Comparison of ENCODE assay signal across 2 cellular contexts in the genomic region with DNA sequence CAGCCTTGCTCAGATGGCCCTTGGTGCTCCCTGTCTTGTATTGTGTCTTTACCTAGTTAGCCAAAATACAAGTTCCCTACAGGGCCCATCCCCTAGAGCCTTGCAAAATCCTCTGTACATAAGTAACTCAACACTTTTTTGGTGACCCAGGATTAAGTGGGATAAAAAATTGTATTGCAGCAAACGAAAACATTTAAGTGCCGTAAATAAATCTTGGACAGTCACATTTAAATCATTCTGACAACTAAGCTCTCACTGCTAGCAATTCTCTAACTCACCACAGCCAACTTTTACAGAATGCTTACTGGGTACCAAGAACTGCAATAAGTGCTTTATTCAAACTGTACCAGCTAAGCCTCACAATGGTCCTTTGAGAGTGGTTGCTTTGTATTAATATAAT.
TF ChIP-seq lines count a peak whose summit lies in the region.

No MANE protein-coding gene starts in this region.

TF ChIP-seq in SK-N-SH treated with all-trans-retinoic acid at 6 μM for 48 hours, 23 proteins besides CTCF, POLR2A, EP300 and RAD21 (continued from another document):
- TF ChIP-seq, protein P1, sequence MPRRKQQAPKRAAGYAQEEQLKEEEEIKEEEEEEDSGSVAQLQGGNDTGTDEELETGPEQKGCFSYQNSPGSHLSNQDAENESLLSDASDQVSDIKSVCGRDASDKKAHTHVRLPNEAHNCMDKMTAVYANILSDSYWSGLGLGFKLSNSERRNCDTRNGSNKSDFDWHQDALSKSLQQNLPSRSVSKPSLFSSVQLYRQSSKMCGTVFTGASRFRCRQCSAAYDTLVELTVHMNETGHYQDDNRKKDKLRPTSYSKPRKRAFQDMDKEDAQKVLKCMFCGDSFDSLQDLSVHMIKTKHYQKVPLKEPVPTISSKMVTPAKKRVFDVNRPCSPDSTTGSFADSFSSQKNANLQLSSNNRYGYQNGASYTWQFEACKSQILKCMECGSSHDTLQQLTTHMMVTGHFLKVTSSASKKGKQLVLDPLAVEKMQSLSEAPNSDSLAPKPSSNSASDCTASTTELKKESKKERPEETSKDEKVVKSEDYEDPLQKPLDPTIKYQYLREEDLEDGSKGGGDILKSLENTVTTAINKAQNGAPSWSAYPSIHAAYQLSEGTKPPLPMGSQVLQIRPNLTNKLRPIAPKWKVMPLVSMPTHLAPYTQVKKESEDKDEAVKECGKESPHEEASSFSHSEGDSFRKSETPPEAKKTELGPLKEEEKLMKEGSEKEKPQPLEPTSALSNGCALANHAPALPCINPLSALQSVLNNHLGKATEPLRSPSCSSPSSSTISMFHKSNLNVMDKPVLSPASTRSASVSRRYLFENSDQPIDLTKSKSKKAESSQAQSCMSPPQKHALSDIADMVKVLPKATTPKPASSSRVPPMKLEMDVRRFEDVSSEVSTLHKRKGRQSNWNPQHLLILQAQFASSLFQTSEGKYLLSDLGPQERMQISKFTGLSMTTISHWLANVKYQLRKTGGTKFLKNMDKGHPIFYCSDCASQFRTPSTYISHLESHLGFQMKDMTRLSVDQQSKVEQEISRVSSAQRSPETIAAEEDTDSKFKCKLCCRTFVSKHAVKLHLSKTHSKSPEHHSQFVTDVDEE (CRISPR knock-in tag; IDR thresholded peaks at IDR 0.05): no peak
- TF ChIP-seq PPARA (CRISPR knock-in tag; IDR thresholded peaks at IDR 0.05; ENCODE audit: borderline replicate concordance): no peak
- no peak for TF ChIP-seq TCF4 (CRISPR knock-in tag; IDR thresholded peaks at IDR 0.05; ENCODE audit: borderline replicate concordance)
- TF ChIP-seq SNAI2 (CRISPR knock-in tag; IDR thresholded peaks at IDR 0.05): no peak
- TF ChIP-seq OSR1 (CRISPR knock-in tag; IDR thresholded peaks at IDR 0.05): no peak
- TF ChIP-seq ZFP3 (CRISPR knock-in tag; IDR thresholded peaks at IDR 0.05): no peak
- no peak for TF ChIP-seq ARNTL (CRISPR knock-in tag; IDR thresholded peaks at IDR 0.05; ENCODE audit: borderline replicate concordance, low read depth)
- TF ChIP-seq, protein P2, sequence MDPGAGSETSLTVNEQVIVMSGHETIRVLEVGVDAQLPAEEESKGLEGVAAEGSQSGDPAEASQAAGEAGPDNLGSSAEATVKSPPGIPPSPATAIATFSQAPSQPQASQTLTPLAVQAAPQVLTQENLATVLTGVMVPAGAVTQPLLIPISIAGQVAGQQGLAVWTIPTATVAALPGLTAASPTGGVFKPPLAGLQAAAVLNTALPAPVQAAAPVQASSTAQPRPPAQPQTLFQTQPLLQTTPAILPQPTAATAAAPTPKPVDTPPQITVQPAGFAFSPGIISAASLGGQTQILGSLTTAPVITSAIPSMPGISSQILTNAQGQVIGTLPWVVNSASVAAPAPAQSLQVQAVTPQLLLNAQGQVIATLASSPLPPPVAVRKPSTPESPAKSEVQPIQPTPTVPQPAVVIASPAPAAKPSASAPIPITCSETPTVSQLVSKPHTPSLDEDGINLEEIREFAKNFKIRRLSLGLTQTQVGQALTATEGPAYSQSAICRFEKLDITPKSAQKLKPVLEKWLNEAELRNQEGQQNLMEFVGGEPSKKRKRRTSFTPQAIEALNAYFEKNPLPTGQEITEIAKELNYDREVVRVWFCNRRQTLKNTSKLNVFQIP (CRISPR knock-in tag; IDR thresholded peaks at IDR 0.05; ENCODE audit: borderline replicate concordance, low read depth): no peak
TF ChIP-seq in SK-N-SH treated with all-trans-retinoic acid at 6 μM for 48 hours: peak in this region for 0.

TF ChIP-seq in SK-N-SH, 30 proteins besides CTCF, POLR2A, EP300 and RAD21 (continued from another document):
- TF ChIP-seq, protein P3, sequence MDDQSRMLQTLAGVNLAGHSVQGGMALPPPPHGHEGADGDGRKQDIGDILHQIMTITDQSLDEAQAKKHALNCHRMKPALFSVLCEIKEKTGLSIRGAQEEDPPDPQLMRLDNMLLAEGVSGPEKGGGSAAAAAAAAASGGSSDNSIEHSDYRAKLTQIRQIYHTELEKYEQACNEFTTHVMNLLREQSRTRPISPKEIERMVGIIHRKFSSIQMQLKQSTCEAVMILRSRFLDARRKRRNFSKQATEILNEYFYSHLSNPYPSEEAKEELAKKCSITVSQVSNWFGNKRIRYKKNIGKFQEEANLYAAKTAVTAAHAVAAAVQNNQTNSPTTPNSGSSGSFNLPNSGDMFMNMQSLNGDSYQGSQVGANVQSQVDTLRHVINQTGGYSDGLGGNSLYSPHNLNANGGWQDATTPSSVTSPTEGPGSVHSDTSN (IDR thresholded peaks at IDR 0.05): no peak
- TF ChIP-seq TAF1 (IDR thresholded peaks at IDR 0.05; ENCODE audit: borderline replicate concordance, low read depth, low read length) (no peak), RXRA (IDR thresholded peaks at IDR 0.05; ENCODE audit: borderline replicate concordance, low read depth) (no peak)
